1 cellular context compared by ENCODE assay signal in the genomic region with DNA sequence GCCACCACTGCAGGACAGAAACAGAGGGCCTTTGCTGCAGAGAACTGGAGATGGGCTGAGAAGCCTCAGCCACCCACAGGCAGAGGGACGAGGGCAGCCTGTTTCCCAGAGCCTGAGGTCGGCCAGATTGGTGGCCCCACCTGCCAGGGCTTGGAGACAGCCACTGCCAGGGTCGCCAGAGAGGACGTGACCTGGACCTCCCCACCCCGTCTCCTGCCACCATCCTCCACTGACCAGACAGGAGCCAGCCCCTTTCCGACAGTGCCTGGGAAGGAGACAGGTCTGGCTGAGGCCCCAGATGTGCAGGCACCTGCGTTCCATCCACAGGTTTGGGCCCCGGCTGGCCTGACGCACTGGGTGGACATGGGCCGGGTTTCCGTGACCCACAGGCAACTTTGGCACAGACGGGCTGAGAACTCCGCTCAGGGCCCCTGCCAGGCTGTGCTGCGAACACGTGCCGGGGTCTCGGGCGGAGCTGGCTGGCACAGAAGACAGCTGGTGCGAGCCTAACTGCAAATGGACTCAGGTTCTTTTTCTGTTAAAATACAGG.
A peak's percentile ranks its signal among the peaks of the same experiment; 100 is the strongest.
TF ChIP-seq lines count a peak whose summit lies in the region.

No MANE protein-coding gene starts in this region.

TF ChIP-seq in HepG2, 621 proteins besides CTCF, POLR2A, EP300 and RAD21:
- TF ChIP-seq NRL (CRISPR knock-in tag; IDR thresholded peaks at IDR 0.05; ENCODE audit: borderline replicate concordance), result 0 out of 2 replicates have a peak, but pooled peaks have one; percentile 40
- TF ChIP-seq, protein P1, sequence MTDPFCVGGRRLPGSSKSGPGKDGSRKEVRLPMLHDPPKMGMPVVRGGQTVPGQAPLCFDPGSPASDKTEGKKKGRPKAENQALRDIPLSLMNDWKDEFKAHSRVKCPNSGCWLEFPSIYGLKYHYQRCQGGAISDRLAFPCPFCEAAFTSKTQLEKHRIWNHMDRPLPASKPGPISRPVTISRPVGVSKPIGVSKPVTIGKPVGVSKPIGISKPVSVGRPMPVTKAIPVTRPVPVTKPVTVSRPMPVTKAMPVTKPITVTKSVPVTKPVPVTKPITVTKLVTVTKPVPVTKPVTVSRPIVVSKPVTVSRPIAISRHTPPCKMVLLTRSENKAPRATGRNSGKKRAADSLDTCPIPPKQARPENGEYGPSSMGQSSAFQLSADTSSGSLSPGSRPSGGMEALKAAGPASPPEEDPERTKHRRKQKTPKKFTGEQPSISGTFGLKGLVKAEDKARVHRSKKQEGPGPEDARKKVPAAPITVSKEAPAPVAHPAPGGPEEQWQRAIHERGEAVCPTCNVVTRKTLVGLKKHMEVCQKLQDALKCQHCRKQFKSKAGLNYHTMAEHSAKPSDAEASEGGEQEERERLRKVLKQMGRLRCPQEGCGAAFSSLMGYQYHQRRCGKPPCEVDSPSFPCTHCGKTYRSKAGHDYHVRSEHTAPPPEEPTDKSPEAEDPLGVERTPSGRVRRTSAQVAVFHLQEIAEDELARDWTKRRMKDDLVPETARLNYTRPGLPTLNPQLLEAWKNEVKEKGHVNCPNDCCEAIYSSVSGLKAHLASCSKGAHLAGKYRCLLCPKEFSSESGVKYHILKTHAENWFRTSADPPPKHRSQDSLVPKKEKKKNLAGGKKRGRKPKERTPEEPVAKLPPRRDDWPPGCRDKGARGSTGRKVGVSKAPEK (CRISPR knock-in tag; IDR thresholded peaks at IDR 0.05; ENCODE audit: borderline replicate concordance), result no peak
- no peak for TF ChIP-seq ZNF460 (CRISPR knock-in tag; IDR thresholded peaks at IDR 0.05; ENCODE audit: borderline replicate concordance)
- TF ChIP-seq NFIC (IDR thresholded peaks at IDR 0.05; ENCODE audit: low read length), result no peak
- TF ChIP-seq NAIF1 (CRISPR knock-in tag; IDR thresholded peaks at IDR 0.05; ENCODE audit: borderline replicate concordance), result no peak
- TF ChIP-seq FOXK2 (IDR thresholded peaks at IDR 0.05), result no peak
- TF ChIP-seq, protein P2, sequence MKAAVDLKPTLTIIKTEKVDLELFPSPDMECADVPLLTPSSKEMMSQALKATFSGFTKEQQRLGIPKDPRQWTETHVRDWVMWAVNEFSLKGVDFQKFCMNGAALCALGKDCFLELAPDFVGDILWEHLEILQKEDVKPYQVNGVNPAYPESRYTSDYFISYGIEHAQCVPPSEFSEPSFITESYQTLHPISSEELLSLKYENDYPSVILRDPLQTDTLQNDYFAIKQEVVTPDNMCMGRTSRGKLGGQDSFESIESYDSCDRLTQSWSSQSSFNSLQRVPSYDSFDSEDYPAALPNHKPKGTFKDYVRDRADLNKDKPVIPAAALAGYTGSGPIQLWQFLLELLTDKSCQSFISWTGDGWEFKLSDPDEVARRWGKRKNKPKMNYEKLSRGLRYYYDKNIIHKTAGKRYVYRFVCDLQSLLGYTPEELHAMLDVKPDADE (CRISPR knock-in tag; IDR thresholded peaks at IDR 0.05), result no peak
- TF ChIP-seq HNRNPL (IDR thresholded peaks at IDR 0.05; ENCODE audit: low read depth, low read length), result 0 out of 2 replicates have a peak, but pooled peaks have one; percentile 45
- TF ChIP-seq ZNF839 (CRISPR knock-in tag; IDR thresholded peaks at IDR 0.05; ENCODE audit: borderline replicate concordance), result no peak
- peak; percentile 53 for TF ChIP-seq RBFOX2 (IDR thresholded peaks at IDR 0.05; ENCODE audit: low read depth, low read length)
- no peak for TF ChIP-seq AFF4 (CRISPR knock-in tag; IDR thresholded peaks at IDR 0.05)
- TF ChIP-seq SAP130 (CRISPR knock-in tag; IDR thresholded peaks at IDR 0.05; ENCODE audit: low read depth), result no peak
- TF ChIP-seq FOXA3 (CRISPR knock-in tag; IDR thresholded peaks at IDR 0.05), result no peak
- TF ChIP-seq ZIK1 (CRISPR knock-in tag; IDR thresholded peaks at IDR 0.05; ENCODE audit: borderline replicate concordance, low read depth), result no peak
- TF ChIP-seq TCF12 (IDR thresholded peaks at IDR 0.05), result no peak
- no peak for TF ChIP-seq TCF12 (CRISPR knock-in tag; IDR thresholded peaks at IDR 0.05)
- TF ChIP-seq EHMT2 (IDR thresholded peaks at IDR 0.05; ENCODE audit: borderline replicate concordance, low read depth, low read length), result no peak
- TF ChIP-seq AGO2 (optimal IDR thresholded peaks at IDR 0.05; ENCODE audit: low read depth, low read length), result peak; percentile 77
- TF ChIP-seq TEAD2 (CRISPR knock-in tag; IDR thresholded peaks at IDR 0.05), result no peak
- TF ChIP-seq DNMT3B (CRISPR knock-in tag; conservative IDR thresholded peaks at IDR 0.05), result no peak
- TF ChIP-seq SNRNP70 (IDR thresholded peaks at IDR 0.05; ENCODE audit: low read depth, low read length), result no peak
- TF ChIP-seq IRF1 (CRISPR knock-in tag; IDR thresholded peaks at IDR 0.05; ENCODE audit: low read depth), result no peak
- TF ChIP-seq GZF1 (CRISPR knock-in tag; IDR thresholded peaks at IDR 0.05), result no peak
- no peak for TF ChIP-seq TARDBP (CRISPR knock-in tag; IDR thresholded peaks at IDR 0.05)
